ENCODE assay signal across 2 cellular contexts in genomic region chr2:76450024-76450475, GRCh38.
TF ChIP-seq lines count a peak whose summit lies in the region.

No MANE protein-coding gene starts in this region.

TF ChIP-seq in H1, 55 proteins besides CTCF, POLR2A, EP300 and RAD21 (continued from another document):
- TF ChIP-seq SIN3A (conservative IDR thresholded peaks at IDR 0.05 in 1 of 2, IDR thresholded peaks at IDR 0.05 in 1 of 2; ENCODE audit: low read depth in 1 of 2, low read length in 2 of 2) = no peak

TF ChIP-seq in HEK293T, 16 proteins besides CTCF, POLR2A, EP300 and RAD21 (continued from another document):
- TF ChIP-seq FOXM1 (IDR thresholded peaks at IDR 0.05; ENCODE audit: borderline replicate concordance) (no peak), BHLHE40 (IDR thresholded peaks at IDR 0.05; ENCODE audit: borderline replicate concordance) (no peak), FOXA1 (IDR thresholded peaks at IDR 0.05) (no peak), FOXK2 (IDR thresholded peaks at IDR 0.05) (no peak), HDGF (IDR thresholded peaks at IDR 0.05; ENCODE audit: borderline replicate concordance) (no peak)
